Comparison of ENCODE assay signal across 13 cellular contexts in the genomic region with DNA sequence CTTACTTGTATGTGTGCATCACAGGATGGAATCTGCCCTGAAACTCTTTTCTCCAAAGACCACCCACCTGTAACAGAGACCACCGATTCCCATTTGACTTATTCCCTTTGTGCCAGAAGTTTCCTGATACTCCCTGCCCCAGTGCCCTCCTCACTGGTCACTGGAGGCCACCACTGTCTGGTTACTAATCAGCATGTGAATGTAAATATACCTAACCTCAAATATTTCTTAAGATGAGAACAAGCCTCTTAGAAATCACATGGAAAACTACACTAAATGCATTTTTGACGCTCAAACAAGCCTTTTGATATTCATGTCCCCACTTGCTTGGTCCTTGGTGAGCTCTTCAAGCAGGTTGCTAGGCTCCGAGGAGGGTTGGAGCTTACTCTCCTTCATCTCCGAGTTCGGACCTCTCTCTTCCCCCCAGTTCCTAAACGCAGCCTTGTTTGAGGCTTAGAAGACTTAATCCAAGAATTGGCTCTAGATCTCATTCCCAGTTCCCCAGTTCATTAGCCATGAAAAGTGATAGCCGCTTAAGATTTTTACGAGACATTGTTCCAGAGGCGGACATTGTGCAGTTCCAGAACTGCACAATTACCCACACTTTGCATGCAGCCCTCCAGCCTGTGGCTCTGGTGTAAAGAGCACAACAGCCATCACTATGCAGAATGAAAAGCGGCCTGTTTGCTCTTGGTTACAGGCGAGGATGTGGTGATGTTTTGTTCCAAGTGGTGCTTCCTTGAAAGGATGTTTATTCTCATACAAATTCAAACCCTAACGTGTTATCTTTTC.
"Had no signal": no experiment of that assay in that cellular context is flagged by ENCODE, and none has a peak within 500 bp of the region (broad histone marks: within the 10 kb centered on the region; RNA-seq: fewer than 3 reads in every experiment).

No MANE protein-coding gene starts in this region.

- H3K36me3 ChIP-seq: brain microvascular endothelial cell, ovary had no signal

- H3K9me3 ChIP-seq: ovary had no signal

- H3K9me3 Mint-ChIP-seq: natural killer cell treated with Interleukin-12 subunit alpha and Interleukin-12 subunit beta and Interleukin-15 and Interleukin-18, amount 100 ng/mL, for 72 hours had no signal

- H3K27me3 Mint-ChIP-seq: memory B cell; stimulated activated naive CD8-positive, alpha-beta T cell treated with anti-CD3 and anti-CD28 coated beads, Interleukin-15, amount 100 ng/mL, for 72 hours had no signal

- H3K4me1 Mint-ChIP-seq: memory B cell; stimulated activated naive CD8-positive, alpha-beta T cell treated with anti-CD3 and anti-CD28 coated beads, Interleukin-15, amount 100 ng/mL, for 72 hours had no signal

- H3K4me3 Mint-ChIP-seq: memory B cell; natural killer cell treated with Interleukin-12 subunit alpha and Interleukin-12 subunit beta and Interleukin-15 and Interleukin-18, amount 100 ng/mL, for 72 hours; stimulated activated naive CD8-positive, alpha-beta T cell treated with anti-CD3 and anti-CD28 coated beads, Interleukin-15, amount 100 ng/mL, for 72 hours had no signal

- H3K27me3 ChIP-seq: brain microvascular endothelial cell, ovary had no signal

- H3K27ac Mint-ChIP-seq: memory B cell; natural killer cell treated with Interleukin-12 subunit alpha and Interleukin-12 subunit beta and Interleukin-15 and Interleukin-18, amount 100 ng/mL, for 72 hours had no signal

- H3K36me3 Mint-ChIP-seq: natural killer cell treated with Interleukin-12 subunit alpha and Interleukin-12 subunit beta and Interleukin-15 and Interleukin-18, amount 100 ng/mL, for 72 hours had no signal

- H3K27ac ChIP-seq: brain microvascular endothelial cell, ovary had no signal

- H3K4me3 ChIP-seq: ovary had no signal

- ATAC-seq: left cardiac atrium; natural killer cell treated with Interleukin-12 subunit alpha and Interleukin-12 subunit beta and Interleukin-15 and Interleukin-18, amount 100 ng/mL, for 72 hours; stimulated activated naive CD8-positive, alpha-beta T cell treated with anti-CD3 and anti-CD28 coated beads, Interleukin-15, amount 100 ng/mL, for 72 hours had no signal

- FAIRE-seq: urothelium cell line had no signal

- DNase-seq: activated CD4-positive, alpha-beta T cell treated with anti-CD3 and anti-CD28 coated beads, Interleukin-2, amount 50 U/mL, for 1 hour; activated naive CD4-positive, alpha-beta T cell treated with anti-CD3 and anti-CD28 coated beads, Interleukin-2, amount 50 U/mL, for 16 hours; activated T-cell treated with anti-CD3 and anti-CD28 coated beads, Interleukin-2, amount 50 U/mL, for 1 hour; brain microvascular endothelial cell; cerebellar nuclear complex; dermis blood vessel endothelial cell; left cardiac atrium; ovary; stimulated activated CD4-positive, alpha-beta T cell treated with anti-CD3 and anti-CD28 coated beads, Interleukin-4, amount 100 ng/mL, for 4 hours; stimulated activated naive CD8-positive, alpha-beta T cell treated with anti-CD3 and anti-CD28 coated beads, Interleukin-15, amount 100 ng/mL, for 72 hours had no signal
